Comparison of ENCODE assay signal across 1 cellular context in the genomic region with DNA sequence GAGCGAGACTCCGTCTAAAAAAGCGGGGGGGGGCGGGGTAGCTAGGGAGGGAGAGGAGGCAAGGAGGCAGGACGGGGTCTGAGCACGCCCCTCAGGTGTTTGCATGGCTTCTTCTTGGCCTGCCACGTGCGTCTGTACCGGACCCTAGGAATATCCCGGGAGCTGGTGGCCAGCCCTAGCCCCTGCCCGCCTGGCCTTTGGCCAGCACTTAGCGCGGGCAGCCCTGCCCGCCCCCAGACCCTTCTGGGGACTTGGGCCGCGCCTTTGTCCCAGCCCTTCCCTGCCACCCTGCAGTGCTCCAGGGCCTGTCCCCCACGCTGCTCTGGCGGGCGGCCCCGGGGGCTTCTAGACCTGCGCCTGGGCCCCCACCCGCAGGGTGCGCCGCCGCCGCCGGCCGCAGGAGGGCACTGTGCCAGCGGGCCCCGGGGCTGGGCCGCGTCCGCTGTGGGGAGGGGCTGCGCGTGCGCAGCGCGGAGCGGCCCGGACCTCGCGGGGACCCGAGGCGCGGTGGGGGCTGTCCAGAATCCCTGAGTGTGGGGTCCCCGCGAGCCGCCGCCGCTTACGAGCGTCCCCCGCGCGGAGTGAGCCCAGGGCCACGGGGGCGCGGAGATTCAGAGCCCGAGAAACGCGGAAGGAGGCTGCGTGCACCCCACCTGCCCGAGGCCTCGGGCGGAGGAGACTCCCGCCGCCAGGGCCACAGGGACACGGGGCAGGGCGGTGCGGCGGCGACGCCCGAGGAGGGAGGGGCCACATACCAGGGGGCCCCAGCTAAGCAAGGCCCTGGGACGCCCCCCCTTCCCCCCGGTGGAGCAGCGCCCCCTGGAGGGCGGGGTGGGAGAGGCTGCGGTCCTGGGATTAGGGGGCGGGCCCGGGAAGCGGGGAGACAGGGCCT.
TF ChIP-seq lines count a peak whose summit lies in the region.

No MANE protein-coding gene starts in this region.

TF ChIP-seq in HepG2, 621 proteins besides CTCF, POLR2A, EP300 and RAD21 (continued from another document and continues in another):
- TF ChIP-seq ZC3H13 (CRISPR knock-in tag; IDR thresholded peaks at IDR 0.05) (peak; percentile 50; the same call in 1 of the 2 replicates), CBFB (CRISPR knock-in tag; IDR thresholded peaks at IDR 0.05) (peak; percentile 19; the same call in 1 of the 2 replicates), ZNF101 (CRISPR knock-in tag; IDR thresholded peaks at IDR 0.05; ENCODE audit: borderline replicate concordance, low read depth) (no peak), ZFP1 (CRISPR knock-in tag; IDR thresholded peaks at IDR 0.05) (no peak), ZNF772 (CRISPR knock-in tag; IDR thresholded peaks at IDR 0.05) (no peak), PRMT3 (CRISPR knock-in tag; IDR thresholded peaks at IDR 0.05; ENCODE audit: borderline replicate concordance, low read depth) (no peak), EEA1 (CRISPR knock-in tag; IDR thresholded peaks at IDR 0.05; ENCODE audit: borderline replicate concordance) (peak; percentile 84; the same call in 1 of the 2 replicates), TMF1 (CRISPR knock-in tag; IDR thresholded peaks at IDR 0.05; ENCODE audit: low read depth) (peak; percentile 56; the same call in 1 of the 2 replicates), MTF1 (CRISPR knock-in tag; IDR thresholded peaks at IDR 0.05) (0 out of 2 replicates have a peak, but pooled peaks have one; percentile 59), SAFB2 (CRISPR knock-in tag; IDR thresholded peaks at IDR 0.05; ENCODE audit: borderline replicate concordance, low read depth) (peak; percentile 87; the same call in 1 of the 2 replicates), ZMYM4 (CRISPR knock-in tag; IDR thresholded peaks at IDR 0.05) (peak; percentile 67), ZNF431 (CRISPR knock-in tag; IDR thresholded peaks at IDR 0.05; ENCODE audit: borderline replicate concordance, low read depth) (no peak), NR2F2 (IDR thresholded peaks at IDR 0.05; ENCODE audit: borderline replicate concordance, low read depth) (no peak), CENPT (CRISPR knock-in tag; IDR thresholded peaks at IDR 0.05; ENCODE audit: low read depth) (peak; percentile 57; the same call in 1 of the 2 replicates), ZNF788 (CRISPR knock-in tag; IDR thresholded peaks at IDR 0.05; ENCODE audit: borderline replicate concordance) (peak; percentile 45; the same call in 1 of the 2 replicates), MAZ (IDR thresholded peaks at IDR 0.05; ENCODE audit: borderline replicate concordance, low read depth, low read length) (peak; percentile 15), MAZ (CRISPR knock-in tag; IDR thresholded peaks at IDR 0.05; ENCODE audit: low read depth) (peak; percentile 75), BCL6 (CRISPR knock-in tag; IDR thresholded peaks at IDR 0.05) (peak; percentile 54), KIAA2018 (CRISPR knock-in tag; IDR thresholded peaks at IDR 0.05; ENCODE audit: borderline replicate concordance) (no peak), ZNF280D (CRISPR knock-in tag; IDR thresholded peaks at IDR 0.05) (peak; percentile 71), NCOA5 (CRISPR knock-in tag; IDR thresholded peaks at IDR 0.05) (no peak), U2AF1 (optimal IDR thresholded peaks at IDR 0.05; ENCODE audit: low read depth, low read length) (no peak), YEATS2 (CRISPR knock-in tag; IDR thresholded peaks at IDR 0.05; ENCODE audit: borderline replicate concordance) (0 out of 2 replicates have a peak, but pooled peaks have one; percentile 29), YY1 (IDR thresholded peaks at IDR 0.05; ENCODE audit: insufficient read depth, insufficient replicate concordance, low read depth, low read length) (peak; percentile 36), ZNF607 (CRISPR knock-in tag; IDR thresholded peaks at IDR 0.05; ENCODE audit: borderline replicate concordance) (peak; percentile 90), ZNF784 (CRISPR knock-in tag; IDR thresholded peaks at IDR 0.05; ENCODE audit: borderline replicate concordance) (0 out of 2 replicates have a peak, but pooled peaks have one; percentile 19), ZNF589 (CRISPR knock-in tag; conservative IDR thresholded peaks at IDR 0.05) (peak; percentile 91), FOXK2 (IDR thresholded peaks at IDR 0.05) (no peak), PLSCR1 (CRISPR knock-in tag; IDR thresholded peaks at IDR 0.05; ENCODE audit: borderline replicate concordance) (0 out of 2 replicates have a peak, but pooled peaks have one; percentile 55), ZNF878 (CRISPR knock-in tag; IDR thresholded peaks at IDR 0.05) (no peak)
- TF ChIP-seq, protein P1, sequence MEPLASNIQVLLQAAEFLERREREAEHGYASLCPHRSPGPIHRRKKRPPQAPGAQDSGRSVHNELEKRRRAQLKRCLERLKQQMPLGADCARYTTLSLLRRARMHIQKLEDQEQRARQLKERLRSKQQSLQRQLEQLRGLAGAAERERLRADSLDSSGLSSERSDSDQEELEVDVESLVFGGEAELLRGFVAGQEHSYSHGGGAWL (CRISPR knock-in tag; IDR thresholded peaks at IDR 0.05): peak; percentile 93
- TF ChIP-seq, protein P2, sequence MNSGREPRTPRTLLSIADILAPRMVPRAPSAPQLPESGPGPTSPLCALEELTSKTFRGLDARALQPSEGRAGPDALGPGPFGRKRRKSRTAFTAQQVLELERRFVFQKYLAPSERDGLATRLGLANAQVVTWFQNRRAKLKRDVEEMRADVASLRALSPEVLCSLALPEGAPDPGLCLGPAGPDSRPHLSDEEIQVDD (CRISPR knock-in tag; IDR thresholded peaks at IDR 0.05; ENCODE audit: borderline replicate concordance): no peak
- TF ChIP-seq, protein P3, sequence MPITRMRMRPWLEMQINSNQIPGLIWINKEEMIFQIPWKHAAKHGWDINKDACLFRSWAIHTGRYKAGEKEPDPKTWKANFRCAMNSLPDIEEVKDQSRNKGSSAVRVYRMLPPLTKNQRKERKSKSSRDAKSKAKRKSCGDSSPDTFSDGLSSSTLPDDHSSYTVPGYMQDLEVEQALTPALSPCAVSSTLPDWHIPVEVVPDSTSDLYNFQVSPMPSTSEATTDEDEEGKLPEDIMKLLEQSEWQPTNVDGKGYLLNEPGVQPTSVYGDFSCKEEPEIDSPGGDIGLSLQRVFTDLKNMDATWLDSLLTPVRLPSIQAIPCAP (CRISPR knock-in tag; IDR thresholded peaks at IDR 0.05; ENCODE audit: low read depth): no peak
- TF ChIP-seq, protein P4, sequence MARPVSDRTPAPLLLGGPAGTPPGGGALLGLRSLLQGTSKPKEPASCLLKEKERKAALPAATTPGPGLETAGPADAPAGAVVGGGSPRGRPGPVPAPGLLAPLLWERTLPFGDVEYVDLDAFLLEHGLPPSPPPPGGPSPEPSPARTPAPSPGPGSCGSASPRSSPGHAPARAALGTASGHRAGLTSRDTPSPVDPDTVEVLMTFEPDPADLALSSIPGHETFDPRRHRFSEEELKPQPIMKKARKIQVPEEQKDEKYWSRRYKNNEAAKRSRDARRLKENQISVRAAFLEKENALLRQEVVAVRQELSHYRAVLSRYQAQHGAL (CRISPR knock-in tag; IDR thresholded peaks at IDR 0.05; ENCODE audit: not compliant biosample characterization): peak; percentile 84
